1 cellular context compared by ENCODE assay signal in genomic region chr19:1929051-1929742, GRCh38.
TF ChIP-seq lines count a peak whose summit lies in the region.

No MANE protein-coding gene starts in this region.

TF ChIP-seq in K562, 482 proteins besides CTCF, POLR2A, EP300 and RAD21 (continued from another document and continues in another):
- TF ChIP-seq CHD7 (IDR thresholded peaks at IDR 0.05; ENCODE audit: low read depth, low read length), result no peak
- no peak for TF ChIP-seq POLR2AphosphoS5 (IDR thresholded peaks at IDR 0.05; ENCODE audit: control insufficient read depth, insufficient read depth, low read depth, low read length)
- TF ChIP-seq CHAMP1 (IDR thresholded peaks at IDR 0.05), result no peak
- TF ChIP-seq ZNF384 (IDR thresholded peaks at IDR 0.05; ENCODE audit: low read depth, low read length), result peak; percentile 45; the same call in 1 of the 2 replicates
- no peak for TF ChIP-seq RBM25 (IDR thresholded peaks at IDR 0.05; ENCODE audit: low read depth, low read length, severe bottlenecking)
- TF ChIP-seq NR0B1 (IDR thresholded peaks at IDR 0.05; ENCODE audit: partially characterized antibody), result no peak
- TF ChIP-seq MIER1 (IDR thresholded peaks at IDR 0.05; ENCODE audit: low read depth), result no peak
- TF ChIP-seq TAL1 (IDR thresholded peaks at IDR 0.05), result no peak
- TF ChIP-seq HNRNPL (IDR thresholded peaks at IDR 0.05; ENCODE audit: low read depth, low read length), result no peak
- no peak for TF ChIP-seq HBP1 (CRISPR knock-in tag; IDR thresholded peaks at IDR 0.05)
- no peak for TF ChIP-seq ARID1B (IDR thresholded peaks at IDR 0.05)
- no peak for TF ChIP-seq NR2C2 (CRISPR knock-in tag; IDR thresholded peaks at IDR 0.05)
- peak; percentile 41 for TF ChIP-seq NR2C2 (tag; IDR thresholded peaks at IDR 0.05)
- peak; percentile 63 for TF ChIP-seq STAG1 (CRISPR knock-in tag; IDR thresholded peaks at IDR 0.05; ENCODE audit: borderline replicate concordance)
- TF ChIP-seq TCF7L2 (IDR thresholded peaks at IDR 0.05; ENCODE audit: low read depth, low read length), result no peak
- no peak for TF ChIP-seq ZNF184 (CRISPR knock-in tag; IDR thresholded peaks at IDR 0.05)
- TF ChIP-seq ZNF239 (CRISPR knock-in tag; IDR thresholded peaks at IDR 0.05), result no peak
- no peak for TF ChIP-seq RBM17 (IDR thresholded peaks at IDR 0.05; ENCODE audit: borderline replicate concordance, low read depth, low read length)
- TF ChIP-seq HNRNPLL (IDR thresholded peaks at IDR 0.05; ENCODE audit: low read depth, low read length, poor library complexity, severe bottlenecking), result no peak
- peak; percentile 48; the same call in 1 of the 2 replicates for TF ChIP-seq ARID4B (CRISPR knock-in tag; IDR thresholded peaks at IDR 0.05)
- no peak for TF ChIP-seq ZNF740 (CRISPR knock-in tag; IDR thresholded peaks at IDR 0.05)
- peak in 1 of 2 experiments; percentile 3; a peak in 1 of 4 replicates for TF ChIP-seq ZNF740 (tag; IDR thresholded peaks at IDR 0.05)
- no peak for TF ChIP-seq PRPF4 (IDR thresholded peaks at IDR 0.05; ENCODE audit: insufficient read depth, low read depth, low read length, poor library complexity, severe bottlenecking)
- peak; percentile 69 for TF ChIP-seq DEAF1 (CRISPR knock-in tag; IDR thresholded peaks at IDR 0.05)
- peak; percentile 83 for TF ChIP-seq RB1 (IDR thresholded peaks at IDR 0.05; ENCODE audit: low read depth)
- TF ChIP-seq ERF (CRISPR knock-in tag; IDR thresholded peaks at IDR 0.05), result peak; percentile 56; the same call in 1 of the 2 replicates
- no peak for TF ChIP-seq HNRNPH1 (optimal IDR thresholded peaks at IDR 0.05; ENCODE audit: low read depth, low read length)
- no peak for TF ChIP-seq NELFE (IDR thresholded peaks at IDR 0.05; ENCODE audit: insufficient read depth, insufficient read length)
- TF ChIP-seq CTBP1 (IDR thresholded peaks at IDR 0.05; ENCODE audit: borderline replicate concordance), result peak; percentile 22; the same call in 1 of the 2 replicates
- TF ChIP-seq BRCA1 (IDR thresholded peaks at IDR 0.05), result no peak
- no peak for TF ChIP-seq BRCA1 (CRISPR knock-in tag; IDR thresholded peaks at IDR 0.05)
- TF ChIP-seq SP2 (IDR thresholded peaks at IDR 0.05; ENCODE audit: extremely low read depth, low read depth, low read length, poor library complexity, severe bottlenecking), result no peak
- TF ChIP-seq BDP1 (IDR thresholded peaks at IDR 0.05; ENCODE audit: insufficient read depth, insufficient read length), result no peak
- 0 out of 2 replicates have a peak, but pooled peaks have one; percentile 29 for TF ChIP-seq ARID2 (IDR thresholded peaks at IDR 0.05)
